Comparison of ENCODE assay signal across 17 cellular contexts in genomic region chr2:152456262-152456661, GRCh38.
DNase-seq lines count a peak whose midpoint lies in the region; ATAC-seq, FAIRE-seq and TF ChIP-seq lines count a peak whose summit lies in the region.
"Had no signal": no experiment of that assay in that cellular context is flagged by ENCODE, and none has a peak within 500 bp of the region (broad histone marks: within the 10 kb centered on the region; RNA-seq: fewer than 3 reads in every experiment).

No MANE protein-coding gene starts in this region.

- H3K9ac ChIP-seq in GM23248 (no peak overlapping the region), H1 (replicated peaks in 1 of 4; ENCODE audit: extremely low read depth in 1 of 4, low read depth in 3 of 4, low read length in 3 of 4) (no peak overlapping the region)

- H2AFZ ChIP-seq in GM23248 (no peak overlapping the region), H1 (ENCODE audit: low read length) (no peak overlapping the region)

- no peak overlapping the region for H3K14ac ChIP-seq in H1 (ENCODE audit: insufficient read length)

- H2BK20ac ChIP-seq in H1 (ENCODE audit: low read length): no peak overlapping the region

- H3K23me2 ChIP-seq in H1 (ENCODE audit: low read depth, low read length): peaks cover 3% of the 10 kb centered on the region; the same call in 1 of the 2 replicates

- no peak overlapping the region; the same call in 1 of the 2 replicates for H2AK5ac ChIP-seq in H1 (ENCODE audit: low read depth, low read length)

- POLR2A ChIA-PET in H1 (lab: Charles Lee; ENCODE audit: partially characterized antibody): interaction anchor here (4.8 kb wide), 1 partner anchor 12 kb away, joined by 24 read pairs; no protein-coding TSS in a partner anchor

- H3K4me1 ChIP-seq in GM23248 (ENCODE audit: insufficient read depth) (peaks cover 8% of the 10 kb centered on the region; the same call in 1 of the 2 replicates), RWPE2 (ENCODE audit: insufficient read depth, poor library complexity, severe bottlenecking) (peaks cover 11% of the 10 kb centered on the region), H1 (replicated peaks in 1 of 4; ENCODE audit: control insufficient read depth in 3 of 4, insufficient read depth in 4 of 4, low read length in 3 of 4) (peaks cover 10 to 33% (median 18%) of the 10 kb centered on the region in 4 experiments; a peak in 6 of 7 replicates), esophagus muscularis mucosa (no peaks in the 10 kb centered on the region)

- H3K36me3 ChIP-seq in GM23248 (ENCODE audit: low read depth) (no peaks in the 10 kb centered on the region), RWPE2 (ENCODE audit: low read depth) (no peaks in the 10 kb centered on the region), H1 (ENCODE audit: control insufficient read depth in 2 of 4, insufficient read depth in 4 of 4, low read length in 3 of 4) (no peaks in the 10 kb centered on the region), esophagus muscularis mucosa (no peaks in the 10 kb centered on the region)
- H3K36me3 ChIP-seq: ascending aorta had no signal

- H2BK15ac ChIP-seq in H1 (ENCODE audit: low read length): no peak overlapping the region

- no peak overlapping the region for H3K4ac ChIP-seq in H1 (replicated peaks; ENCODE audit: insufficient read length, low read depth, low read length)

- H3K9me2 ChIP-seq in GM23248 (ENCODE audit: insufficient read depth): no peaks in the 10 kb centered on the region

- 0 out of 2 replicates have a peak, but pooled peaks cover 2% of the 10 kb centered on the region for H3K79me1 ChIP-seq in H1 (ENCODE audit: low read depth, low read length)

- H3K27ac Mint-ChIP-seq in osteocyte (ENCODE audit: unreplicated experiment): peak overlapping the region; percentile 31
- H3K27ac Mint-ChIP-seq in activated CD4-positive, alpha-beta T cell treated with anti-CD3 and anti-CD28 coated beads, Interleukin-2, amount 10 ng/mL, durations not matched to agents 24 days and 14 days: no peak overlapping the region
- H3K27ac Mint-ChIP-seq: nephron, T-helper 17 cell had no signal

- intact Hi-C loops in activated CD4-positive, alpha-beta T cell treated with anti-CD3 and anti-CD28 coated beads, Interleukin-2, amount 10 ng/mL, durations not matched to agents 24 days and 14 days (cut with micrococcal nuclease): no loop called here
- intact Hi-C loops in esophagus muscularis mucosa (cut with DNase I): no loop called here

- H3K36me3 Mint-ChIP-seq in osteocyte (ENCODE audit: unreplicated experiment): peaks cover 4% of the 10 kb centered on the region
- H3K36me3 Mint-ChIP-seq in activated CD4-positive, alpha-beta T cell treated with anti-CD3 and anti-CD28 coated beads, Interleukin-2, amount 10 ng/mL, durations not matched to agents 24 days and 14 days (ENCODE audit: low read depth): no peaks in the 10 kb centered on the region

- H3K18ac ChIP-seq in H1 (ENCODE audit: extremely low read depth, low read length): no peak overlapping the region; the same call in 1 of the 2 replicates

- H2BK120ac ChIP-seq in H1 (replicated peaks; ENCODE audit: low read depth, low read length): no peak overlapping the region

- H3K4me3 ChIP-seq in GM23248 (no peak overlapping the region), RWPE2 (ENCODE audit: severe bottlenecking) (no peak overlapping the region), H1 (ENCODE audit: extremely low read depth in 1 of 4, insufficient read depth in 2 of 4, low read depth in 3 of 4, low read length in 4 of 4) (no peak overlapping the region), esophagus muscularis mucosa (no peak overlapping the region)
- H3K4me3 ChIP-seq: ascending aorta, lung had no signal

- no peaks in the 10 kb centered on the region for H3K9me3 Mint-ChIP-seq in osteocyte (ENCODE audit: unreplicated experiment)
- peaks cover 4% of the 10 kb centered on the region for H3K9me3 Mint-ChIP-seq in activated CD4-positive, alpha-beta T cell treated with anti-CD3 and anti-CD28 coated beads, Interleukin-2, amount 10 ng/mL, durations not matched to agents 24 days and 14 days
- H3K9me3 Mint-ChIP-seq: nephron had no signal

- no peaks in the 10 kb centered on the region for H3K27me3 Mint-ChIP-seq in osteocyte (ENCODE audit: unreplicated experiment)
- H3K27me3 Mint-ChIP-seq in activated CD4-positive, alpha-beta T cell treated with anti-CD3 and anti-CD28 coated beads, Interleukin-2, amount 10 ng/mL, durations not matched to agents 24 days and 14 days: peaks cover 4% of the 10 kb centered on the region

- TF ChIP-seq CTCF in RWPE2 (IDR thresholded peaks at IDR 0.05; ENCODE audit: poor library complexity, severe bottlenecking): no peak
- TF ChIP-seq CTCF in H1 (IDR thresholded peaks at IDR 0.05; ENCODE audit: control extremely low read depth in 1 of 3, insufficient read depth in 1 of 3, low read depth in 1 of 3, low read length in 3 of 3): no peak
- TF ChIP-seq CTCF in osteocyte (IDR thresholded peaks at IDR 0.05): no peak
- no peak for TF ChIP-seq CTCF in esophagus muscularis mucosa (IDR thresholded peaks at IDR 0.05)

- H3K27me3 ChIP-seq in GM23248 (replicated peaks; ENCODE audit: insufficient read depth) (no peaks in the 10 kb centered on the region), RWPE2 (ENCODE audit: insufficient read depth, poor library complexity, severe bottlenecking) (no peaks in the 10 kb centered on the region), H1 (replicated peaks in 1 of 4; ENCODE audit: control insufficient read depth in 3 of 4, extremely low read depth in 1 of 4, insufficient read depth in 3 of 4, low read length in 3 of 4) (no peaks in the 10 kb centered on the region), esophagus muscularis mucosa (no peaks in the 10 kb centered on the region)
- H3K27me3 ChIP-seq: ascending aorta had no signal

- no peak overlapping the region for H3K27ac ChIP-seq in GM23248
- peak overlapping the region; percentile 36 for H3K27ac ChIP-seq in RWPE2 (ENCODE audit: poor library complexity, severe bottlenecking)
- no peak overlapping the region for H3K27ac ChIP-seq in H1 (ENCODE audit: low read depth, low read length)
- no peak overlapping the region for H3K27ac ChIP-seq in esophagus muscularis mucosa (replicated peaks in 1 of 4)
- H3K27ac ChIP-seq: ascending aorta had no signal

- H3K4me1 Mint-ChIP-seq in osteocyte (ENCODE audit: unreplicated experiment): peaks cover 24% of the 10 kb centered on the region
- no peaks in the 10 kb centered on the region for H3K4me1 Mint-ChIP-seq in activated CD4-positive, alpha-beta T cell treated with anti-CD3 and anti-CD28 coated beads, Interleukin-2, amount 10 ng/mL, durations not matched to agents 24 days and 14 days

- in situ Hi-C loops in GM23248 (cut with MboI): no loop called here

- TF ChIP-seq POLR2A in H1 (IDR thresholded peaks at IDR 0.05; ENCODE audit: control extremely low read depth in 1 of 2, low read depth in 2 of 2, low read length in 2 of 2) (no peak), esophagus muscularis mucosa (IDR thresholded peaks at IDR 0.05; ENCODE audit: low read depth) (no peak)

- H3K9me3 ChIP-seq in GM23248 (ENCODE audit: low read depth): no peaks in the 10 kb centered on the region
- H3K9me3 ChIP-seq in RWPE2 (ENCODE audit: severe bottlenecking): no peaks in the 10 kb centered on the region
- no peaks in the 10 kb centered on the region for H3K9me3 ChIP-seq in H1 (ENCODE audit: insufficient read depth in 2 of 2, low read depth in 1 of 2, low read length in 1 of 2)
- no peaks in the 10 kb centered on the region for H3K9me3 ChIP-seq in esophagus muscularis mucosa
- H3K9me3 ChIP-seq: ascending aorta had no signal

- FAIRE-seq in H1 (lab: Jason Lieb, UNC): peak; percentile 62

- H2BK5ac ChIP-seq in H1 (ENCODE audit: low read depth, low read length): no peak overlapping the region

- H3K79me2 ChIP-seq in GM23248 (ENCODE audit: insufficient read depth) (peaks cover 63% of the 10 kb centered on the region; the same call in 1 of the 2 replicates), H1 (ENCODE audit: control insufficient read depth in 1 of 2, insufficient read depth in 2 of 2, low read length in 2 of 2) (peaks cover 0 to 82% of the 10 kb centered on the region in 2 experiments; a peak in 3 of 4 replicates)

- H4K20me1 ChIP-seq in GM23248 (ENCODE audit: insufficient read depth) (no peaks in the 10 kb centered on the region), H1 (replicated peaks in 1 of 2; ENCODE audit: control insufficient read depth in 1 of 2, insufficient read depth in 2 of 2, low read length in 2 of 2) (no peaks in the 10 kb centered on the region)

- TF ChIP-seq RAD21 in H1 (IDR thresholded peaks at IDR 0.05 in 1 of 2, conservative IDR thresholded peaks at IDR 0.05 in 1 of 2; ENCODE audit: low read depth in 2 of 2, low read length in 2 of 2): no peak

- ATAC-seq in RWPE2 (ENCODE audit: low read depth) (peak; percentile 88), HG03139 (IDR thresholded peaks at IDR 0.05; ENCODE audit: unreplicated experiment) (no peak)
- ATAC-seq: T-helper 17 cell had no signal

- H4K8ac ChIP-seq in H1 (ENCODE audit: extremely low read depth, insufficient read depth, low read length): no peak overlapping the region

- CTCF ChIA-PET in H1 (lab: Charles Lee; ENCODE audit: partially characterized antibody): interaction anchor here (1.0 to 2.8 kb wide), 6 partner anchors 9 to 180 kb away, joined by 3 to 10 read pairs (median 4); no protein-coding TSS in a partner anchor

- H3K4me3 Mint-ChIP-seq in osteocyte (ENCODE audit: unreplicated experiment): no peak overlapping the region
- no peak overlapping the region for H3K4me3 Mint-ChIP-seq in activated CD4-positive, alpha-beta T cell treated with anti-CD3 and anti-CD28 coated beads, Interleukin-2, amount 10 ng/mL, durations not matched to agents 24 days and 14 days
- H3K4me3 Mint-ChIP-seq: nephron, T-helper 17 cell had no signal

- DNase-seq in GM23248: peak; percentile 26
- no peak for DNase-seq in RWPE2 (ENCODE audit: low spot score)
- no peak for DNase-seq in H1 (ENCODE audit: low read depth in 1 of 2, low spot score in 2 of 2)
- DNase-seq in osteocyte (ENCODE audit: extremely low spot score, unreplicated experiment): no peak
- no peak for DNase-seq in NCI-H146 (lab: John Stamatoyannopoulos, UW)
- DNase-seq in activated CD4-positive, alpha-beta T cell treated with anti-CD3 and anti-CD28 coated beads, Interleukin-2, amount 10 ng/mL, durations not matched to agents 24 days and 14 days: no peak
- DNase-seq in esophagus muscularis mucosa (ENCODE audit: extremely low spot score): no peak
- DNase-seq: activated gamma-delta T cell treated with Interleukin-2 at 50 U/mL for 16 hours; DMS 273 treated with DMSO at 0.1 percent for 48 hours; effector memory CD4-positive, alpha-beta T cell; NCI-H1092 treated with DMSO at 0.1 percent for 48 hours; NCI-H2171; T-helper 17 cell had no signal

- no peak for TF ChIP-seq EP300 in H1 (IDR thresholded peaks at IDR 0.05; ENCODE audit: borderline replicate concordance in 1 of 2, low read depth in 2 of 2, low read length in 2 of 2)
- no peak for TF ChIP-seq EP300 in esophagus muscularis mucosa (IDR thresholded peaks at IDR 0.05)

- H3K56ac ChIP-seq in H1 (replicated peaks; ENCODE audit: insufficient read length, low read depth, low read length): no peak overlapping the region

- no peak overlapping the region for H2BK12ac ChIP-seq in H1 (ENCODE audit: low read depth, low read length)

- no peak overlapping the region for H3K4me2 ChIP-seq in GM23248 (ENCODE audit: unreplicated experiment)
- no peak overlapping the region for H3K4me2 ChIP-seq in H1 (ENCODE audit: insufficient read depth in 1 of 2, low read depth in 2 of 2, low read length in 2 of 2)

- H4K91ac ChIP-seq in H1 (replicated peaks; ENCODE audit: insufficient read length, low read length): no peak overlapping the region

- WGBS in GM23248 (ENCODE audit: low coverage in 1 of 2, low lambda C conversion rate in 2 of 2, missing lambda C conversion rate in 2 of 2), 2 experiments: 92 to 98% methylated on average over 3 of the region's 3 CpGs
- WGBS in H1 (ENCODE audit: extremely low coverage in 1 of 2, insufficient coverage in 1 of 2, insufficient read length in 1 of 2, insufficient replicate concordance in 2 of 2, low coverage in 1 of 2, low lambda C conversion rate in 2 of 2, missing lambda C conversion rate in 1 of 2), 2 experiments: 88% methylated on average over 3 of the region's 3 CpGs; no CpG with 5 or more reads in 1 of the 2 experiments
- 90% methylated on average over 3 of the region's 3 CpGs for WGBS in esophagus muscularis mucosa

- no peak overlapping the region for H4K5ac ChIP-seq in H1 (ENCODE audit: insufficient read length, low read depth, low read length)

- no peak overlapping the region for H3K23ac ChIP-seq in H1 (ENCODE audit: insufficient read length)

- no peaks in the 10 kb centered on the region for H3F3A ChIP-seq in GM23248 (ENCODE audit: insufficient read depth)
